8 cellular contexts compared by ENCODE assay signal in the genomic region with DNA sequence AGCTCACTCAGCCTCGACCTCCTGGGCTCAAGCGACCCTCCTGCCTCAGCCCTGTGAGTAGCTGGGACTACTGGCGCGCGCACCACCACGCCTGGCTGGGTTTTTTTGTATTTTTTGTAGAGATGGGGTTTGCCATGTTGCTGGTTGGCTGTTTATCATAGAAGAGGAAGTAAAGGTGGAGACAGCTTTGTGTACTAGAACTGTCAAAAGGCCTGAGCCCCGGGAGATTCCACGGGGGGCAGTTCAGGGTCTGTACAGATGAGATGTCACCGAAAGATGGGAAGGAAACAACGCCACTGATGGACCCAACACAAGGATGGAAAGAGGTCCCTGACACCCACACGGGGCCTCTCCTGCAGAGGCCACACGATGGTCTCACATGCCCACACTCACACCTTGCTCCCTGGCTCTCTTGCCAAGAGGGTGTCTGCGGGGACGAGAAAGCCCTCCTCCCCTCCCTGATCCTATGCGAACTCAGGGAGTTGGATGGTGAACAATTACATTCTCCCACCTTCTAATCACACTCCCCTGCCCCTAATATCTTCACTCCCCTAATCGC.
DNase-seq lines count a peak whose midpoint lies in the region; ATAC-seq and TF ChIP-seq lines count a peak whose summit lies in the region.

No MANE protein-coding gene starts in this region.

- no peaks in the 10 kb centered on the region for H3K27me3 Mint-ChIP-seq in dendritic cell treated with granulocyte-macrophage colony-stimulating factor and Interleukin-4, amounts not matched to agents 40 ng/mL and 50 ng/mL, for 4 days

- peak; percentile 34 for ATAC-seq in GM19397 (IDR thresholded peaks at IDR 0.05; ENCODE audit: unreplicated experiment)
- ATAC-seq in HG03159 (IDR thresholded peaks at IDR 0.05; ENCODE audit: unreplicated experiment) = peak; percentile 62

- peaks cover 8% of the 10 kb centered on the region for H3K4me1 Mint-ChIP-seq in dendritic cell treated with granulocyte-macrophage colony-stimulating factor and Interleukin-4, amounts not matched to agents 40 ng/mL and 50 ng/mL, for 4 days (ENCODE audit: low read depth)

- H3K27me3 ChIP-seq in DOHH2 (ENCODE audit: control insufficient read depth, low read length) (no peaks in the 10 kb centered on the region), brain microvascular endothelial cell (replicated peaks) (no peaks in the 10 kb centered on the region)

- intact Hi-C loops in dendritic cell treated with granulocyte-macrophage colony-stimulating factor and Interleukin-4, amounts not matched to agents 40 ng/mL and 50 ng/mL, for 4 days (cut with micrococcal nuclease) = no loop called here

- H3K9me3 Mint-ChIP-seq in dendritic cell treated with granulocyte-macrophage colony-stimulating factor and Interleukin-4, amounts not matched to agents 40 ng/mL and 50 ng/mL, for 4 days = no peaks in the 10 kb centered on the region

- no peaks in the 10 kb centered on the region for H3K79me2 ChIP-seq in DOHH2 (ENCODE audit: control insufficient read depth, low read length)

- peaks cover 13% of the 10 kb centered on the region for H3F3A ChIP-seq in DOHH2 (ENCODE audit: control insufficient read depth, insufficient read depth)

- peaks cover 17% of the 10 kb centered on the region for H3K4me1 ChIP-seq in DOHH2 (ENCODE audit: control insufficient read depth, low read length)

- peak overlapping the region; percentile 70 for H3K4me3 ChIP-seq in DOHH2 (ENCODE audit: low read length)
- no peak overlapping the region for H3K4me3 ChIP-seq in brain microvascular endothelial cell (ENCODE audit: low read depth, low read length)

- in situ Hi-C loops in brain microvascular endothelial cell (cut with HindIII; ENCODE audit: low pct_ligation_motif_present, low sequenced_read_pairs) = no loop called here

- no peak for TF ChIP-seq CTCF in DOHH2 (IDR thresholded peaks at IDR 0.05; ENCODE audit: low read depth, low read length, poor library complexity, severe bottlenecking)
- TF ChIP-seq CTCF in brain microvascular endothelial cell (IDR thresholded peaks at IDR 0.05; ENCODE audit: low read depth, low read length, missing control alignments) = no peak

- DNase-seq in NCI-H1930 (lab: John Stamatoyannopoulos, UW) (no peak), NCI-H2227 (lab: John Stamatoyannopoulos, UW; ENCODE audit: unreplicated experiment) (no peak), brain microvascular endothelial cell (no peak), NCI-H82 (lab: John Stamatoyannopoulos, UW) (no peak)

- H4K20me1 ChIP-seq in DOHH2 (ENCODE audit: control insufficient read depth, insufficient read depth, low read depth, low read length) = no peaks in the 10 kb centered on the region

- no peak overlapping the region for H3K4me3 Mint-ChIP-seq in dendritic cell treated with granulocyte-macrophage colony-stimulating factor and Interleukin-4, amounts not matched to agents 40 ng/mL and 50 ng/mL, for 4 days

- H3K4me2 ChIP-seq in DOHH2 (ENCODE audit: low read length) = peak overlapping the region; percentile 94

- peaks cover 38% of the 10 kb centered on the region for H3K36me3 ChIP-seq in DOHH2 (ENCODE audit: control insufficient read depth, low read length)
- no peaks in the 10 kb centered on the region for H3K36me3 ChIP-seq in brain microvascular endothelial cell (replicated peaks)

- H3K9me3 ChIP-seq in DOHH2 (ENCODE audit: control insufficient read depth, insufficient read depth, low read length) = no peaks in the 10 kb centered on the region

- H3K36me3 Mint-ChIP-seq in dendritic cell treated with granulocyte-macrophage colony-stimulating factor and Interleukin-4, amounts not matched to agents 40 ng/mL and 50 ng/mL, for 4 days (ENCODE audit: low read depth) = peaks cover 87% of the 10 kb centered on the region

- H3K27ac ChIP-seq in DOHH2 (ENCODE audit: low read depth, low read length) = peak overlapping the region; percentile 86
- H3K27ac ChIP-seq in brain microvascular endothelial cell = no peak overlapping the region

- H3K27ac Mint-ChIP-seq in dendritic cell treated with granulocyte-macrophage colony-stimulating factor and Interleukin-4, amounts not matched to agents 40 ng/mL and 50 ng/mL, for 4 days = peak overlapping the region; percentile 49

- no peaks in the 10 kb centered on the region for H3K9me2 ChIP-seq in DOHH2 (replicated peaks; ENCODE audit: control insufficient read depth, low read length)
